12 cellular contexts compared by ENCODE assay signal in the genomic region with DNA sequence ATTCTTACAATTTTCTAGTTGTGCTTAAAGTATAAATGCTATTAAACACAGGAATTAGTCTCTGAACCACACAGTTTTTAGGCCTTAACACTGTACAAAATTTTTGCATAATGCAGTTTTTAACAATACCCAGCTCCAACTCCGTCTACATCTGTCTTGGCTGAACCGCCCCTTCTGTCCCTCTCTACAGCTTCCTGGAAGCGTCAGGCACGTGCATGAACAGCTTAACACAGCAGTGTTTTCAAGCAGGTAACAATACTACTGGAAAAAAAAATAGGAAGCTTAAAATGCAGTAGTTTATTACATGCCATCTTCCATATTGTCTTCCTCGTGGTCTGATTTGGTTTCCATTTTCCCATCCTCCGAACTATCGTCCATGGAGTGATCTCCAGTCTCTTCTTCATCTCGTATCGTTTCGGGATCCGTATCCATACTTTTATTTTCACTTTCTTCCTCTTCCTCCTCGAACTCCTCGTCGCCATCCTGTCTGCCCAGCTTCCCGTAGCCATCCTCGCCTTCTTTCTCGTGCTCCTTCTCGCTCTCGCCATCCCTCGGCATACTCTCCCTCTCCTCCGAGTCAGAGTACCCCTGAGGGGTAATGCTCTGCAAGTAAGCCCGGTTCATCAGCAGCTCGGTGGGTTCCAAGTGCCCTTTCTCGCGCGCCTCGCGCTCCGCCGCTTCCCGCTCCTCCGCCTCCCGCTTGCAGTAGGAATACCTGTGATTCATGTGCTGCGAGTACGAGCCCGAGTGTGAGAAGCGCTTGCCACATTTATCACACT.
A peak's percentile ranks its signal among the peaks of the same experiment; 100 is the strongest.
DNase-seq lines count a peak whose midpoint lies in the region.
"Had no signal": no experiment of that assay in that cellular context is flagged by ENCODE, and none has a peak within 500 bp of the region (broad histone marks: within the 10 kb centered on the region; RNA-seq: fewer than 3 reads in every experiment).

No MANE protein-coding gene starts in this region.

- H3K27ac ChIP-seq in HUES48 (ENCODE audit: low read depth, low read length): no peak overlapping the region
- H3K27ac ChIP-seq in cingulate gyrus (ENCODE audit: low read depth, low read length): peak overlapping the region; percentile 2
- peak overlapping the region in 5 of 21 experiments; percentile 4 to 62 (median 46) for H3K27ac ChIP-seq in skin epidermis

- in situ Hi-C loops in KBM-7 (cut with MboI; ENCODE audit: low pct_unique_long_range_greater_than_20kb, low sequenced_read_pairs): no loop called here

- H3K9me3 ChIP-seq in HUES48 (ENCODE audit: control insufficient read depth, insufficient read depth, low read length) (no peaks in the 10 kb centered on the region), iPS-18c (ENCODE audit: control insufficient read depth, insufficient read depth, low read length) (no peaks in the 10 kb centered on the region)

- H3K4me3 ChIP-seq in HUES48 (ENCODE audit: low read depth, low read length): peak overlapping the region; percentile 55
- peak overlapping the region; percentile 34; the same call in 1 of the 2 replicates for H3K4me3 ChIP-seq in iPS-18c (ENCODE audit: insufficient read depth, low read depth, low read length)
- H3K4me3 ChIP-seq in skin epidermis: peak overlapping the region; percentile 4 to 39 (median 10)
- H3K4me3 ChIP-seq: GM12878 had no signal

- DNase-seq in activated CD8-positive, alpha-beta memory T cell treated with anti-CD3 and anti-CD28 coated beads for 24 hours: no peak
- DNase-seq in T-helper 1 cell: no peak
- DNase-seq in NCI-H1436 (lab: John Stamatoyannopoulos, UW): no peak
- no peak for DNase-seq in KBM-7
- DNase-seq: activated CD4-positive, alpha-beta T cell treated with anti-CD3 and anti-CD28 coated beads, Interleukin-2, amount 50 U/mL, for 48 hours; activated naive CD8-positive, alpha-beta T cell treated with anti-CD3 and anti-CD28 coated beads, Interleukin-2, amount 10 ng/mL, durations not matched to agents 7 days and 5 days; CD8-positive, alpha-beta T cell had no signal

- 0 out of 2 replicates have a peak, but pooled peaks cover 6% of the 10 kb centered on the region for H3K4me1 ChIP-seq in HUES48 (ENCODE audit: control insufficient read depth, insufficient read depth, low read length)

- peaks cover 32% of the 10 kb centered on the region for H3K27me3 ChIP-seq in HUES48 (ENCODE audit: control insufficient read depth, insufficient read depth, low read length)

- H3K36me3 ChIP-seq in HUES48 (ENCODE audit: control insufficient read depth, insufficient read depth, low read length): no peaks in the 10 kb centered on the region

- no peak overlapping the region; the same call in 1 of the 2 replicates for H3K9ac ChIP-seq in HUES48 (ENCODE audit: low read depth, low read length)
